8 cellular contexts compared by ENCODE assay signal in genomic region chr5:111756701-111757581, GRCh38. TPM values are rescaled to one million over a fixed set of nuclear protein-coding genes. Genes with fewer than 3 reads are reported as not detected.
DNase-seq lines count a peak whose midpoint lies in the region; ATAC-seq and TF ChIP-seq lines count a peak whose summit lies in the region.

A gene with protein sequence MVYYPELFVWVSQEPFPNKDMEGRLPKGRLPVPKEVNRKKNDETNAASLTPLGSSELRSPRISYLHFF (minus strand): TSS chr5:111757194. CDS start chr5:111755772, 1,422 bp downstream.

- DNase-seq in GM12865 (ENCODE audit: low read depth), result peak; percentile 91
- DNase-seq in NCI-H1092 treated with DMSO at 0.1 percent for 48 hours (lab: John Stamatoyannopoulos, UW), result peak; percentile 83
- DNase-seq in SKM-1 (lab: John Stamatoyannopoulos, UW; ENCODE audit: unreplicated experiment), result peak; percentile 65
- peak; percentile 90 to 97 (median 96) for DNase-seq in adrenal gland
- DNase-seq in heart right ventricle, result peak; percentile 91 to 92
- DNase-seq in pons (ENCODE audit: low spot score), result peak; percentile 96

- TF ChIP-seq CTCF in GM12865 (IDR thresholded peaks at IDR 0.05; ENCODE audit: insufficient read depth, low read depth, low read length, missing control alignments), result peak; percentile 44
- peak; percentile 22 to 76 (median 60) for TF ChIP-seq CTCF in adrenal gland (IDR thresholded peaks at IDR 0.05)
- TF ChIP-seq CTCF in heart right ventricle (IDR thresholded peaks at IDR 0.05), result peak in 6 of 9 donors; percentile 20 to 45 (median 34)

- TF ChIP-seq POLR2A in adrenal gland (IDR thresholded peaks at IDR 0.05), result peak; percentile 22 to 81

- intact Hi-C loops in adrenal gland (cut with DNase I) (no loop called here), heart right ventricle (cut with DNase I) (loop anchor here (1.0 to 10.0 kb wide), 14 partner anchors 75 to 390 kb away; no protein-coding TSS in a partner anchor)

- H3K36me3 ChIP-seq in adrenal gland (replicated peaks in 1 of 2) (no peaks in the 10 kb centered on the region), heart right ventricle (no peaks in the 10 kb centered on the region), urinary bladder (ENCODE audit: insufficient read depth) (no peaks in the 10 kb centered on the region)

- no peaks in the 10 kb centered on the region for H3K27me3 ChIP-seq in adrenal gland
- H3K27me3 ChIP-seq in heart right ventricle, result no peaks in the 10 kb centered on the region

- H3K4me1 ChIP-seq in adrenal gland (replicated peaks in 1 of 2) (peaks cover 3 to 34% of the 10 kb centered on the region in 2 donors), heart right ventricle (peaks cover 0 to 49% (median 30%) of the 10 kb centered on the region in 9 donors), urinary bladder (ENCODE audit: insufficient read depth) (no peaks in the 10 kb centered on the region)

- H3K9me3 ChIP-seq in adrenal gland (replicated peaks in 1 of 3) (no peaks in the 10 kb centered on the region), heart right ventricle (no peaks in the 10 kb centered on the region)

- 1 to 2% (median 1%) methylated on average over 12 to 19 of the region's 19 CpGs for WGBS in adrenal gland, 4 donors
- WGBS in heart right ventricle, 2 donors, result 0 to 1% methylated on average over 19 of the region's 19 CpGs
- WGBS in urinary bladder, result under 1% methylated on average over 19 of the region's 19 CpGs

- H3K27ac ChIP-seq in adrenal gland (peak within 1 kb of the TSS; percentile 49 to 99 (median 92)), heart right ventricle (peak within 1 kb of the TSS; percentile 85 to 97 (median 92)), urinary bladder (ENCODE audit: low read depth) (peak within 1 kb of the TSS; percentile 73)

- ATAC-seq in HG02678 (IDR thresholded peaks at IDR 0.05; ENCODE audit: unreplicated experiment) (peak; percentile 50), heart right ventricle (peak; percentile 57 to 79 (median 71))

- H3K4me3 ChIP-seq in GM12865 (ENCODE audit: low read depth, low read length) (peak within 1 kb of the TSS; percentile 96), adrenal gland (peak within 1 kb of the TSS; percentile 22 to 70 (median 48)), heart right ventricle (peak within 1 kb of the TSS; percentile 34 to 78 (median 70)), urinary bladder (ENCODE audit: low read depth, low read length) (peak within 1 kb of the TSS; percentile 71)

RNA-seq across cellular contexts. Expression of the gene that starts here (rescaled TPM):
- total RNA-seq in adrenal gland, result 100 to 1,000 TPM in 1 of 8 donors, 10 to 100 TPM in 7; 11.4 to 107 (median 65.5) TPM
- polyA plus RNA-seq in adrenal gland, result 10 to 100 TPM; 35.1 to 50.6 (median 41.9) TPM
- total RNA-seq in heart right ventricle, result 10 to 100 TPM; 10.4 to 72.3 (median 47.3) TPM
- 10 to 100 TPM; 19.5 to 21.1 TPM for polyA plus RNA-seq in heart right ventricle
- total RNA-seq in urinary bladder, result 372 TPM
- 24.6 TPM for polyA plus RNA-seq in urinary bladder

Comparison
In these comparisons a context has a peak if more than half of its experiments do, and no peak if none do; other contexts are left out.
1. Peak in every context shown above with its lines: DNase-seq, ATAC-seq, H3K4me3 ChIP-seq and H3K27ac ChIP-seq.
2. intact Hi-C loops: an anchor here in heart right ventricle (1.0 to 10.0 kb wide); none called in adrenal gland.